ENCODE assay signal across 18 cellular contexts in genomic region chr17:32981611-32982010, GRCh38. TPM values are rescaled to one million over a fixed set of nuclear protein-coding genes. Genes with fewer than 3 reads are reported as not detected.
"Had no signal": no experiment of that assay in that cellular context is flagged by ENCODE, and none has a peak within 500 bp of the region (broad histone marks: within the 10 kb centered on the region; RNA-seq: fewer than 3 reads in every experiment).

No MANE protein-coding gene starts in this region.

RNA-seq across cellular contexts. Expression of gene SPACA3, which starts 10.0 kb away (rescaled TPM):
- total RNA-seq: activated naive CD4-positive, alpha-beta T cell treated with anti-CD3 and anti-CD28 coated beads for 36 hours; activated naive CD4-positive, alpha-beta T cell treated with anti-CD3 and anti-CD28 coated beads, Interleukin-2, amount 50 U/mL, for 72 hours; activated naive CD8-positive, alpha-beta T cell treated with anti-CD3 and anti-CD28 coated beads for 36 hours; activated naive CD8-positive, alpha-beta T cell treated with anti-CD3 and anti-CD28 coated beads, Interleukin-2, amount 10 ng/mL, durations not matched to agents 7 days and 5 days; activated T-cell treated with anti-CD3 and anti-CD28 coated beads, Interleukin-2, amount 50 U/mL, for 4 hours; activated T-cell treated with anti-CD3 and anti-CD28 coated beads, Interleukin-2, amount 50 U/mL, for 72 hours; activated T-helper 1 cell treated with anti-CD3 and anti-CD28 coated beads, Interleukin-12 subunit alpha, Interleukin-12 subunit beta, Interleukin-2, Interleukin-4 antibody, amounts not matched to agents 30 ng/mL and 10 ng/mL and 1 ng/mL, durations not matched to agents 14 hours and 24 hours and 36 hours; activated T-helper 2 cell treated with anti-CD3 and anti-CD28 coated beads, Interferon-gamma antibody, Interleukin-2, Interleukin-4, amounts not matched to agents 10 μg/mL and 5 μg/mL and 100 μg/mL, durations not matched to agents 14 hours and 24 hours and 36 hours; adrenal gland; aorta; ascending aorta; astrocyte; breast epithelium; bronchial epithelial cell; cardiac muscle cell; cardiac septum; cerebellum; chondrocyte had no signal
- polyA plus RNA-seq: aorta, cardiac muscle cell had no signal

RNA-seq across cellular contexts. Expression of gene TMEM98, which starts 53.7 kb away (rescaled TPM):
- total RNA-seq: activated naive CD4-positive, alpha-beta T cell treated with anti-CD3 and anti-CD28 coated beads for 36 hours; activated naive CD4-positive, alpha-beta T cell treated with anti-CD3 and anti-CD28 coated beads, Interleukin-2, amount 50 U/mL, for 72 hours; activated naive CD8-positive, alpha-beta T cell treated with anti-CD3 and anti-CD28 coated beads for 36 hours; activated naive CD8-positive, alpha-beta T cell treated with anti-CD3 and anti-CD28 coated beads, Interleukin-2, amount 10 ng/mL, durations not matched to agents 7 days and 5 days had no signal
